19 cellular contexts compared by ENCODE assay signal in genomic region chr5:80834710-80835109, GRCh38.
A peak's percentile ranks its signal among the peaks of the same experiment; 100 is the strongest.
DNase-seq lines count a peak whose midpoint lies in the region; FAIRE-seq and TF ChIP-seq lines count a peak whose summit lies in the region.
"Had no signal": no experiment of that assay in that cellular context is flagged by ENCODE, and none has a peak within 500 bp of the region (broad histone marks: within the 10 kb centered on the region; RNA-seq: fewer than 3 reads in every experiment).

No MANE protein-coding gene starts in this region.

- DNase-seq in EH (ENCODE audit: low read depth) (peak; percentile 3), GM19239 (ENCODE audit: insufficient read length, low spot score) (no peak), WERI-Rb-1 (no peak), kidney tubule cell (ENCODE audit: low spot score) (peak; percentile 3), RPMI8226 (no peak), posterior vena cava (ENCODE audit: low spot score) (no peak), urothelium cell line (ENCODE audit: low spot score) (no peak)
- DNase-seq: BE2C; DMS53; NCI-H1092 treated with DMSO at 0.1 percent for 48 hours; NCI-H1436 treated with DMSO at 0.1 percent for 48 hours; NCI-H1930; NCI-H69; NK-92 treated with Interleukin-12 subunit alpha and Interleukin-12 subunit beta, amount 100 ng/mL, for 24 hours; SJCRH30 had no signal

- no peaks in the 10 kb centered on the region for H3K27me3 ChIP-seq in WERI-Rb-1 (ENCODE audit: insufficient read depth, low read depth, severe bottlenecking)
- H3K27me3 ChIP-seq: BE2C, SJCRH30 had no signal

- H3K9me3 ChIP-seq in WERI-Rb-1 (ENCODE audit: severe bottlenecking): peaks cover under 1% of the 10 kb centered on the region
- H3K9me3 ChIP-seq: BE2C, HAP-1, SJCRH30 had no signal

- no peaks in the 10 kb centered on the region for H3K36me3 ChIP-seq in WERI-Rb-1
- H3K36me3 ChIP-seq: BE2C, HAP-1, SJCRH30 had no signal

- no peak overlapping the region for H3K4me3 ChIP-seq in WERI-Rb-1 (ENCODE audit: low read depth, low read length)
- H3K4me3 ChIP-seq: GM23338, HAP-1, SJCRH30 had no signal

- H3K27ac ChIP-seq in WERI-Rb-1: peak overlapping the region; percentile 43; the same call in 1 of the 2 replicates
- H3K27ac ChIP-seq: SJCRH30 had no signal

- FAIRE-seq in GM19239 (lab: Jason Lieb, UNC) (peak; percentile 42), urothelium cell line (lab: Jason Lieb, UNC) (no peak)
- FAIRE-seq: D721Med, GM12891 had no signal

- no peak for TF ChIP-seq CTCF in WERI-Rb-1 (IDR thresholded peaks at IDR 0.05; ENCODE audit: low read depth, low read length)

- intact Hi-C loops in posterior vena cava (cut with DNase I): no loop called here

Comparison
In these comparisons a context has a peak if more than half of its experiments do, and no peak if none do; other contexts are left out.
1. DNase-seq: peak in EH (single experiment) and kidney tubule cell (single experiment); none in GM19239 (single experiment), WERI-Rb-1 (single experiment), RPMI8226 (single experiment), posterior vena cava (single experiment) and urothelium cell line (single experiment).